14 cellular contexts compared by ENCODE assay signal in genomic region chr22:39820266-39820665, GRCh38.
DNase-seq lines count a peak whose midpoint lies in the region; ATAC-seq, FAIRE-seq and TF ChIP-seq lines count a peak whose summit lies in the region.
"Had no signal": no experiment of that assay in that cellular context is flagged by ENCODE, and none has a peak within 500 bp of the region (broad histone marks: within the 10 kb centered on the region; RNA-seq: fewer than 3 reads in every experiment).

No MANE protein-coding gene starts in this region.

- no peak overlapping the region for H3K4ac ChIP-seq in trophoblast cell (ENCODE audit: low read depth, low read length)

- WGBS in K562 (ENCODE audit: insufficient coverage, low coverage, missing lambda C conversion rate), result 0% methylated on average over 4 of the region's 4 CpGs
- no CpG with 5 or more reads among the region's 4 CpGs for WGBS in trophoblast cell (ENCODE audit: extremely low coverage, insufficient coverage, insufficient read length)

- dilution Hi-C loops in keratinocyte (cut with MboI; ENCODE audit: extremely low pct_ligation_motif_present, low sequenced_read_pairs), result no loop called here

- in situ Hi-C loops in K562 (cut with MboI), result no loop called here

- no peak overlapping the region for H3K23ac ChIP-seq in trophoblast cell (ENCODE audit: low read length)

- TF ChIP-seq CTCF in K562 (IDR thresholded peaks at IDR 0.05 in 2 of 3, conservative IDR thresholded peaks at IDR 0.05 in 1 of 3; ENCODE audit: insufficient read depth in 2 of 3, low read depth in 1 of 3, low read length in 3 of 3), result no peak
- TF ChIP-seq CTCF in keratinocyte (optimal IDR thresholded peaks at IDR 0.05 in 1 of 3, IDR thresholded peaks at IDR 0.05 in 1 of 3, conservative IDR thresholded peaks at IDR 0.05 in 1 of 3; ENCODE audit: extremely low read depth in 1 of 3, insufficient read depth in 2 of 3, low read length in 3 of 3), result no peak
- no peak for TF ChIP-seq CTCF in omental fat pad (IDR thresholded peaks at IDR 0.05)

- H2BK120ac ChIP-seq in trophoblast cell (ENCODE audit: insufficient read depth, low read length, poor library complexity), result no peak overlapping the region

- H3K27ac ChIP-seq in K562 (ENCODE audit: extremely low read depth, low read depth, low read length), result peak overlapping the region; percentile 54; the same call in 1 of the 3 replicates
- no peak overlapping the region for H3K27ac ChIP-seq in keratinocyte (ENCODE audit: control insufficient read depth, insufficient read depth, low read length)
- no peak overlapping the region for H3K27ac ChIP-seq in trophoblast cell (ENCODE audit: low read depth, low read length)
- H3K27ac ChIP-seq: BLaER1 treated with 17β-estradiol and CSF1 and Interleukin-3, amounts not matched to agents 10 nM and 100 nM; sigmoid colon; transverse colon had no signal

- no peak overlapping the region for H4K8ac ChIP-seq in trophoblast cell (ENCODE audit: low read depth, low read length)

- H3K4me2 ChIP-seq in K562 (ENCODE audit: insufficient read depth, low read length) (no peak overlapping the region; the same call in 1 of the 2 replicates), keratinocyte (ENCODE audit: control insufficient read depth, extremely low read depth, insufficient read depth, low read depth, low read length) (peak overlapping the region; percentile 11), trophoblast cell (ENCODE audit: low read length) (no peak overlapping the region)

- H3K36me3 ChIP-seq in K562 (ENCODE audit: control insufficient read depth, insufficient read depth, low read length) (no peaks in the 10 kb centered on the region), keratinocyte (ENCODE audit: control insufficient read depth in 2 of 2, extremely low read depth in 1 of 2, insufficient read depth in 2 of 2, low read length in 2 of 2) (no peaks in the 10 kb centered on the region), trophoblast cell (ENCODE audit: control insufficient read depth in 1 of 2, insufficient read depth in 2 of 2, low read length in 2 of 2) (no peaks in the 10 kb centered on the region)
- H3K36me3 ChIP-seq: BLaER1 treated with 17β-estradiol and CSF1 and Interleukin-3, amounts not matched to agents 10 nM and 100 nM; sigmoid colon; transverse colon had no signal

- H3K18ac ChIP-seq in trophoblast cell (ENCODE audit: low read length), result no peak overlapping the region

- peak; percentile 36; the same call in 1 of the 3 replicates for ATAC-seq in K562
- no peak for ATAC-seq in omental fat pad (ENCODE audit: low FRiP score)
- ATAC-seq: HepG2 had no signal

- H4K20me1 ChIP-seq in K562 (replicated peaks; ENCODE audit: control insufficient read depth, insufficient read depth, low read length) (no peaks in the 10 kb centered on the region), keratinocyte (ENCODE audit: control insufficient read depth, extremely low read depth, insufficient read depth, low read length) (no peaks in the 10 kb centered on the region)
- H4K20me1 ChIP-seq: BLaER1 treated with 17β-estradiol and CSF1 and Interleukin-3, amounts not matched to agents 10 nM and 100 nM had no signal

- H3K9me3 ChIP-seq in K562 (replicated peaks; ENCODE audit: control insufficient read depth, insufficient read depth, low read depth, low read length) (0 out of 2 replicates have a peak, but pooled peaks cover 2% of the 10 kb centered on the region), keratinocyte (ENCODE audit: control insufficient read depth, low read depth, low read length) (no peaks in the 10 kb centered on the region), trophoblast cell (ENCODE audit: insufficient read depth, low read depth, low read length) (no peaks in the 10 kb centered on the region)
- H3K9me3 ChIP-seq: BLaER1 treated with 17β-estradiol and CSF1 and Interleukin-3, amounts not matched to agents 10 nM and 100 nM; sigmoid colon; transverse colon had no signal

- CTCF ChIA-PET in K562 (lab: Yijun Ruan, JAX; ENCODE audit: low intra/inter-chr PET ratio), result no interaction called here

- H4K91ac ChIP-seq in trophoblast cell (ENCODE audit: low read depth, low read length), result no peak overlapping the region

- DNase-seq in AG08395 (ENCODE audit: low spot score) (peak; percentile 81), HT1080 (ENCODE audit: low read depth) (peak; percentile 81), K562 (ENCODE audit: extremely low read depth in 1 of 4, low spot score in 3 of 4) (peak in 1 of 4 experiments; percentile 52), keratinocyte (ENCODE audit: low read depth, low spot score) (no peak), SHP77 (lab: John Stamatoyannopoulos, UW) (no peak), NCI-H82 treated with DMSO at 0.1 percent for 48 hours (lab: John Stamatoyannopoulos, UW; ENCODE audit: unreplicated experiment) (no peak), trophoblast cell (no peak), omental fat pad (ENCODE audit: low spot score) (no peak)
- DNase-seq: effector memory CD4-positive, alpha-beta T cell; NCI-H1930; sigmoid colon; transverse colon had no signal

- no peak for FAIRE-seq in K562 (lab: Jason Lieb, UNC)
- FAIRE-seq in keratinocyte (lab: Jason Lieb, UNC), result peak; percentile 93
- FAIRE-seq: HepG2 had no signal

- H3K4me1 ChIP-seq in K562 (replicated peaks in 1 of 2; ENCODE audit: control insufficient read depth in 2 of 2, insufficient read depth in 2 of 2, low read length in 2 of 2) (peaks cover 0 to 21% of the 10 kb centered on the region in 2 experiments; a peak in 2 of 5 replicates), keratinocyte (ENCODE audit: control insufficient read depth, extremely low read depth, insufficient read depth, low read length) (peaks cover 10% of the 10 kb centered on the region), trophoblast cell (ENCODE audit: control insufficient read depth in 1 of 2, insufficient read depth in 2 of 2, low read length in 2 of 2) (no peaks in the 10 kb centered on the region)
- H3K4me1 ChIP-seq: sigmoid colon, transverse colon had no signal

- intact Hi-C loops in K562 (cut with micrococcal nuclease), result no loop called here

- no peak for TF ChIP-seq POLR2A in K562 (conservative IDR thresholded peaks at IDR 0.05)

- H3K27me3 ChIP-seq in K562 (ENCODE audit: control insufficient read depth in 2 of 2, insufficient read depth in 2 of 2, low read length in 2 of 2), result no peaks in the 10 kb centered on the region
- no peaks in the 10 kb centered on the region for H3K27me3 ChIP-seq in keratinocyte (ENCODE audit: control insufficient read depth, extremely low read depth, insufficient read depth, low read length)
- H3K27me3 ChIP-seq in trophoblast cell (ENCODE audit: insufficient read depth, low read length), result no peaks in the 10 kb centered on the region

- TF ChIP-seq EP300 in K562 (IDR thresholded peaks at IDR 0.05; ENCODE audit: low read length), result 0 out of 2 replicates have a peak, but pooled peaks have one; percentile 7

- peak overlapping the region; percentile 28 for H2AFZ ChIP-seq in K562 (ENCODE audit: low read depth, low read length)
- H2AFZ ChIP-seq in keratinocyte (ENCODE audit: control insufficient read depth, low read length), result no peak overlapping the region
- no peak overlapping the region for H2AFZ ChIP-seq in trophoblast cell (ENCODE audit: insufficient read depth, low read length, poor library complexity)

- H3K4me3 ChIP-seq in K562, result no peak overlapping the region
- H3K4me3 ChIP-seq in keratinocyte (ENCODE audit: control insufficient read depth in 2 of 3, extremely low read depth in 1 of 3, insufficient read depth in 2 of 3, low read depth in 1 of 3, low read length in 3 of 3), result no peak overlapping the region
- H3K4me3 ChIP-seq in trophoblast cell (ENCODE audit: low read depth, low read length), result no peak overlapping the region
- H3K4me3 ChIP-seq: BLaER1 treated with 17β-estradiol and CSF1 and Interleukin-3, amounts not matched to agents 10 nM and 100 nM; sigmoid colon; transverse colon had no signal

- no TSS peak for BruUV-seq in K562 (replicated peaks; lab: Mats Ljungman, UMichigan)

- H2AK5ac ChIP-seq in trophoblast cell (ENCODE audit: low read length), result no peak overlapping the region

- H2BK12ac ChIP-seq in trophoblast cell (ENCODE audit: low read length), result no peak overlapping the region

- H3K79me2 ChIP-seq in K562 (ENCODE audit: control insufficient read depth, insufficient read depth, low read length) (no peaks in the 10 kb centered on the region), keratinocyte (ENCODE audit: control insufficient read depth, insufficient read depth, low read length) (no peaks in the 10 kb centered on the region), trophoblast cell (ENCODE audit: control insufficient read depth, insufficient read depth, low read length, poor library complexity) (no peaks in the 10 kb centered on the region)

- H2BK5ac ChIP-seq in trophoblast cell (ENCODE audit: low read depth, low read length, poor library complexity), result no peak overlapping the region

- no peak overlapping the region for H3K14ac ChIP-seq in trophoblast cell (ENCODE audit: low read length)

- H3K79me1 ChIP-seq in trophoblast cell (ENCODE audit: low read length), result no peaks in the 10 kb centered on the region

- no peak overlapping the region for H4K12ac ChIP-seq in trophoblast cell (ENCODE audit: low read depth, low read length)

- no peak for TF ChIP-seq RAD21 in K562 (CRISPR knock-in tag; conservative IDR thresholded peaks at IDR 0.05 in 1 of 2, IDR thresholded peaks at IDR 0.05 in 1 of 2)

- no peak overlapping the region; a peak in 1 of 4 replicates for H3K9ac ChIP-seq in K562 (ENCODE audit: insufficient read depth in 1 of 2, low read depth in 2 of 2, low read length in 2 of 2)
- H3K9ac ChIP-seq in keratinocyte (ENCODE audit: control insufficient read depth, extremely low read depth, insufficient read depth, low read length), result no peak overlapping the region
- no peak overlapping the region for H3K9ac ChIP-seq in trophoblast cell (ENCODE audit: low read length)
- H3K9ac ChIP-seq: BLaER1 treated with 17β-estradiol and CSF1 and Interleukin-3, amounts not matched to agents 10 nM and 100 nM had no signal

- POLR2A ChIA-PET in K562 (lab: Yijun Ruan, JAX), result interaction anchor here (0.6 kb wide), 1 partner anchor 9 kb away, joined by 3 read pairs; no protein-coding TSS in a partner anchor

- H3K9me1 ChIP-seq in K562 (ENCODE audit: control insufficient read depth, insufficient read depth, low read length) (no peaks in the 10 kb centered on the region), keratinocyte (ENCODE audit: control insufficient read depth, extremely low read depth, insufficient read depth, low read length) (no peaks in the 10 kb centered on the region)

TF ChIP-seq in K562, 482 proteins besides CTCF, POLR2A, EP300 and RAD21 (continues in another document):
- TF ChIP-seq CEBPG (CRISPR knock-in tag; IDR thresholded peaks at IDR 0.05) (no peak), CEBPG (tag; conservative IDR thresholded peaks at IDR 0.05 in 1 of 2, IDR thresholded peaks at IDR 0.05 in 1 of 2) (0 out of 4 replicates have a peak, but pooled peaks of 1 of the 2 experiments have one; percentile 19), ZNF134 (CRISPR knock-in tag; conservative IDR thresholded peaks at IDR 0.05) (no peak), JUND (IDR thresholded peaks at IDR 0.05; ENCODE audit: borderline replicate concordance, low read depth, low read length) (peak; percentile 82), JUND (tag; IDR thresholded peaks at IDR 0.05; ENCODE audit: borderline replicate concordance, low read depth, low read length) (peak; percentile 60; the same call in 1 of the 3 replicates)

Comparison
In these comparisons a context has a peak if more than half of its experiments do, and no peak if none do; other contexts are left out.
1. DNase-seq: peak in AG08395 (single experiment) and HT1080 (single experiment); none in keratinocyte (single experiment), SHP77 (0 of 2), NCI-H82 treated with DMSO at 0.1 percent for 48 hours (single experiment), trophoblast cell (0 of 2) and omental fat pad (single experiment).